In genomic region chr18:76458522-76459311, GRCh38 we compare ENCODE assay signal across 1 cellular context.
TF ChIP-seq lines count a peak whose summit lies in the region.

No MANE protein-coding gene starts in this region.

TF ChIP-seq in IMR-90, 13 proteins besides CTCF, POLR2A, EP300 and RAD21:
- no peak for TF ChIP-seq MXI1 (IDR thresholded peaks at IDR 0.05; ENCODE audit: borderline replicate concordance, low read depth, low read length)
- no peak for TF ChIP-seq RCOR1 (IDR thresholded peaks at IDR 0.05; ENCODE audit: insufficient replicate concordance, low read length)
- no peak for TF ChIP-seq CHD1 (IDR thresholded peaks at IDR 0.05; ENCODE audit: low read depth, low read length)
- no peak for TF ChIP-seq BHLHE40 (IDR thresholded peaks at IDR 0.05; ENCODE audit: low read depth, low read length)
- TF ChIP-seq MAZ (IDR thresholded peaks at IDR 0.05; ENCODE audit: borderline replicate concordance, low read depth, low read length), result no peak
- no peak for TF ChIP-seq NFE2L2 (IDR thresholded peaks at IDR 0.05; ENCODE audit: low read depth, low read length)
- no peak for TF ChIP-seq SMC3 (IDR thresholded peaks at IDR 0.05; ENCODE audit: low read depth, low read length)
- TF ChIP-seq MAFK (IDR thresholded peaks at IDR 0.05; ENCODE audit: low read depth, low read length), result no peak
- TF ChIP-seq ELK1 (IDR thresholded peaks at IDR 0.05; ENCODE audit: borderline replicate concordance, low read depth, low read length), result no peak
- TF ChIP-seq USF2 (IDR thresholded peaks at IDR 0.05; ENCODE audit: low read depth, low read length), result no peak
- TF ChIP-seq FOS (IDR thresholded peaks at IDR 0.05; ENCODE audit: low read depth, low read length), result no peak
- TF ChIP-seq RFX5 (IDR thresholded peaks at IDR 0.05; ENCODE audit: low read depth, low read length), result no peak
- no peak for TF ChIP-seq CEBPB (IDR thresholded peaks at IDR 0.05; ENCODE audit: low read depth, low read length)
